In genomic region chr10:112388548-112388947, GRCh38 we compare ENCODE assay signal across 1 cellular context.
TF ChIP-seq lines count a peak whose summit lies in the region.

No MANE protein-coding gene starts in this region.

TF ChIP-seq in HCT116, 20 proteins besides CTCF, POLR2A, EP300 and RAD21:
- TF ChIP-seq ZNF274 (IDR thresholded peaks at IDR 0.05; ENCODE audit: low read depth, low read length), result no peak
- no peak for TF ChIP-seq ELF1 (IDR thresholded peaks at IDR 0.05; ENCODE audit: borderline replicate concordance, low read depth)
- TF ChIP-seq, protein P1, sequence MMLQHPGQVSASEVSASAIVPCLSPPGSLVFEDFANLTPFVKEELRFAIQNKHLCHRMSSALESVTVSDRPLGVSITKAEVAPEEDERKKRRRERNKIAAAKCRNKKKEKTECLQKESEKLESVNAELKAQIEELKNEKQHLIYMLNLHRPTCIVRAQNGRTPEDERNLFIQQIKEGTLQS (IDR thresholded peaks at IDR 0.05), result no peak
- TF ChIP-seq POLR2AphosphoS5 (IDR thresholded peaks at IDR 0.05; ENCODE audit: low read depth, low read length), result no peak
- no peak for TF ChIP-seq SP1 (IDR thresholded peaks at IDR 0.05; ENCODE audit: low read depth)
- no peak for TF ChIP-seq YY1 (IDR thresholded peaks at IDR 0.05; ENCODE audit: extremely low read depth, insufficient replicate concordance, low read depth, low read length)
- no peak for TF ChIP-seq CBX3 (IDR thresholded peaks at IDR 0.05; ENCODE audit: low read depth)
- no peak for TF ChIP-seq EZH2phosphoT487 (IDR thresholded peaks at IDR 0.05; ENCODE audit: borderline replicate concordance)
- no peak for TF ChIP-seq ZFX (IDR thresholded peaks at IDR 0.05)
- no peak for TF ChIP-seq CEBPB (IDR thresholded peaks at IDR 0.05; ENCODE audit: low read depth)
